In genomic region chr14:73731111-73731510, GRCh38 we compare ENCODE assay signal across 12 cellular contexts. TPM values are rescaled to one million over a fixed set of nuclear protein-coding genes. Genes with fewer than 3 reads are reported as not detected.
A peak's percentile ranks its signal among the peaks of the same experiment; 100 is the strongest.
DNase-seq lines count a peak whose midpoint lies in the region; ATAC-seq and TF ChIP-seq lines count a peak whose summit lies in the region.
"Had no signal": no experiment of that assay in that cellular context is flagged by ENCODE, and none has a peak within 500 bp of the region (broad histone marks: within the 10 kb centered on the region; RNA-seq: fewer than 3 reads in every experiment).

No MANE protein-coding gene starts in this region.

- no peaks in the 10 kb centered on the region for H3K27me3 ChIP-seq in DOHH2 (ENCODE audit: control insufficient read depth, low read length)
- no peaks in the 10 kb centered on the region for H3K27me3 ChIP-seq in WERI-Rb-1 (ENCODE audit: insufficient read depth, low read depth, severe bottlenecking)
- H3K27me3 ChIP-seq in right atrium auricular region: no peaks in the 10 kb centered on the region
- H3K27me3 ChIP-seq: tibial artery had no signal

- H4K20me1 ChIP-seq in DOHH2 (ENCODE audit: control insufficient read depth, insufficient read depth, low read depth, low read length): peaks cover 16% of the 10 kb centered on the region; the same call in 1 of the 2 replicates

- H3K36me3 ChIP-seq in DOHH2 (ENCODE audit: control insufficient read depth, low read length): peaks cover 90% of the 10 kb centered on the region
- H3K36me3 ChIP-seq in WERI-Rb-1: peaks cover 52% of the 10 kb centered on the region
- peaks cover 53% of the 10 kb centered on the region for H3K36me3 ChIP-seq in right atrium auricular region

- H3K4me3 ChIP-seq in DOHH2 (ENCODE audit: low read length) (no peak overlapping the region), WERI-Rb-1 (ENCODE audit: low read depth, low read length) (no peak overlapping the region), right atrium auricular region (no peak overlapping the region)
- H3K4me3 ChIP-seq: tibial artery had no signal

- no peak for DNase-seq in WERI-Rb-1
- DNase-seq in right atrium auricular region (ENCODE audit: low spot score): no peak
- peak; percentile 45 for DNase-seq in posterior vena cava (ENCODE audit: low spot score)
- DNase-seq in NCI-H1048 (lab: John Stamatoyannopoulos, UW): no peak
- DNase-seq in SW 1271 (lab: John Stamatoyannopoulos, UW): no peak
- DNase-seq in NCI-H2171 treated with DMSO at 0.1 percent for 48 hours (lab: John Stamatoyannopoulos, UW): no peak
- DNase-seq: activated CD4-positive, CD25-positive, alpha-beta regulatory T cell treated with anti-CD3 and anti-CD28 coated beads, Interleukin-2, amount 50 U/mL, for 72 hours; NCI-H2029; NCI-H524 treated with DMSO at 0.1 percent for 48 hours; tibial artery had no signal

- ATAC-seq in HG02610 (IDR thresholded peaks at IDR 0.05; ENCODE audit: unreplicated experiment): no peak

- intact Hi-C loops in posterior vena cava (cut with DNase I): no loop called here

- H3K27ac ChIP-seq in DOHH2 (ENCODE audit: low read depth, low read length) (0 out of 2 replicates have a peak overlapping the region, but pooled peaks have one; percentile 8), WERI-Rb-1 (no peak overlapping the region), right atrium auricular region (peak overlapping the region; percentile 28 to 61)

- peaks cover 54% of the 10 kb centered on the region for H3K79me2 ChIP-seq in DOHH2 (ENCODE audit: control insufficient read depth, low read length)

- H3K9me3 ChIP-seq in DOHH2 (ENCODE audit: control insufficient read depth, insufficient read depth, low read length): no peaks in the 10 kb centered on the region
- H3K9me3 ChIP-seq in WERI-Rb-1 (ENCODE audit: severe bottlenecking): no peaks in the 10 kb centered on the region
- H3K9me3 ChIP-seq in right atrium auricular region: no peaks in the 10 kb centered on the region
- H3K9me3 ChIP-seq: tibial artery had no signal

- H3K9me2 ChIP-seq in DOHH2 (replicated peaks; ENCODE audit: control insufficient read depth, low read length): no peaks in the 10 kb centered on the region

- H3K4me2 ChIP-seq in DOHH2 (ENCODE audit: low read length): no peak overlapping the region

- H3K4me1 ChIP-seq in DOHH2 (ENCODE audit: control insufficient read depth, low read length) (peaks cover 9% of the 10 kb centered on the region), right atrium auricular region (peaks cover 0 to 42% of the 10 kb centered on the region in 2 donors)

- H3F3A ChIP-seq in DOHH2 (ENCODE audit: control insufficient read depth, insufficient read depth): peaks cover 44% of the 10 kb centered on the region

- TF ChIP-seq CTCF in DOHH2 (IDR thresholded peaks at IDR 0.05; ENCODE audit: low read depth, low read length, poor library complexity, severe bottlenecking) (no peak), WERI-Rb-1 (IDR thresholded peaks at IDR 0.05; ENCODE audit: low read depth, low read length) (0 out of 2 replicates have a peak, but pooled peaks have one; percentile 5), right atrium auricular region (IDR thresholded peaks at IDR 0.05) (peak in 1 of 2 donors; percentile 17)

RNA-seq across cellular contexts. Expression of gene PNMA1, which starts 16.9 kb away (rescaled TPM):
- total RNA-seq in right atrium auricular region: 10 to 100 TPM; 17.1 to 18.3 TPM
- total RNA-seq in posterior vena cava: 10 to 100 TPM; 64.8 to 88.7 TPM
